In genomic region chr9:136903041-136903554, GRCh38 we compare ENCODE assay signal across 9 cellular contexts. TPM values are rescaled to one million over a fixed set of nuclear protein-coding genes. Genes with fewer than 3 reads are reported as not detected.
DNase-seq lines count a peak whose midpoint lies in the region; ATAC-seq and TF ChIP-seq lines count a peak whose summit lies in the region.
"Had no signal": no experiment of that assay in that cellular context is flagged by ENCODE, and none has a peak within 500 bp of the region (broad histone marks: within the 10 kb centered on the region; RNA-seq: fewer than 3 reads in every experiment).

No MANE protein-coding gene starts in this region.

- no peak for ATAC-seq in foreskin keratinocyte
- ATAC-seq in WTC11: no peak
- ATAC-seq in GM18873 (IDR thresholded peaks at IDR 0.05; ENCODE audit: low FRiP score, unreplicated experiment): no peak

- peak overlapping the region; percentile 96 for H3K27ac ChIP-seq in CD4-positive, alpha-beta memory T cell (ENCODE audit: low read depth, low read length)
- H3K27ac ChIP-seq in SJSA1: peak overlapping the region; percentile 78; the same call in 1 of the 2 replicates
- H3K27ac ChIP-seq in foreskin keratinocyte: peak overlapping the region; percentile 96
- H3K27ac ChIP-seq in prostate gland: peak overlapping the region; percentile 77 to 78
- H3K27ac ChIP-seq in substantia nigra (ENCODE audit: low read depth, low read length, poor library complexity, severe bottlenecking): no peak overlapping the region

- intact Hi-C loops in CD4-positive, alpha-beta memory T cell (cut with micrococcal nuclease): loop anchor here (2.0 to 5.0 kb wide), 2 partner anchors 36 to 42 kb away; partner anchors contain the start of genes C8G, EDF1 and FBXW5
- intact Hi-C loops in prostate gland (cut with DNase I): no loop called here

- TF ChIP-seq POLR2A in prostate gland (IDR thresholded peaks at IDR 0.05): no peak

- H3K9me3 Mint-ChIP-seq in CD4-positive, alpha-beta memory T cell: no peaks in the 10 kb centered on the region
- H3K9me3 Mint-ChIP-seq in WTC11: no peaks in the 10 kb centered on the region

- H3K27me3 ChIP-seq in CD4-positive, alpha-beta memory T cell (ENCODE audit: insufficient read depth, low read length): no peaks in the 10 kb centered on the region
- H3K27me3 ChIP-seq in SJSA1 (replicated peaks): no peaks in the 10 kb centered on the region
- H3K27me3 ChIP-seq in foreskin keratinocyte: no peaks in the 10 kb centered on the region
- no peaks in the 10 kb centered on the region for H3K27me3 ChIP-seq in prostate gland (replicated peaks; ENCODE audit: insufficient read depth)

- no peaks in the 10 kb centered on the region for H3K9me3 ChIP-seq in CD4-positive, alpha-beta memory T cell (ENCODE audit: control insufficient read depth in 1 of 2, low read length in 2 of 2)
- no peaks in the 10 kb centered on the region for H3K9me3 ChIP-seq in SJSA1 (replicated peaks)
- H3K9me3 ChIP-seq in prostate gland: no peaks in the 10 kb centered on the region

- 47% methylated on average over 12 of the region's 12 CpGs for WGBS in prostate gland

- H3K4me1 Mint-ChIP-seq in CD4-positive, alpha-beta memory T cell: peaks cover 27 to 56% (median 38%) of the 10 kb centered on the region in 4 donors
- H3K4me1 Mint-ChIP-seq in WTC11: no peaks in the 10 kb centered on the region

- no peaks in the 10 kb centered on the region for H3K27me3 Mint-ChIP-seq in CD4-positive, alpha-beta memory T cell
- no peaks in the 10 kb centered on the region for H3K27me3 Mint-ChIP-seq in WTC11 (ENCODE audit: low read depth)

- no peak overlapping the region for H3K4me3 ChIP-seq in CD4-positive, alpha-beta memory T cell (ENCODE audit: low read length in 2 of 2)
- H3K4me3 ChIP-seq in SJSA1: no peak overlapping the region
- H3K4me3 ChIP-seq in prostate gland: no peak overlapping the region

- peak overlapping the region; percentile 98 to 100 (median 99) for H3K27ac Mint-ChIP-seq in CD4-positive, alpha-beta memory T cell
- H3K27ac Mint-ChIP-seq in WTC11: no peak overlapping the region

- peaks cover 15% of the 10 kb centered on the region for H3K36me3 ChIP-seq in CD4-positive, alpha-beta memory T cell (ENCODE audit: insufficient read depth, low read length)
- peaks cover 77% of the 10 kb centered on the region for H3K36me3 ChIP-seq in SJSA1
- no peaks in the 10 kb centered on the region for H3K36me3 ChIP-seq in prostate gland

- peaks cover 23 to 42% of the 10 kb centered on the region in 2 donors for H3K36me3 Mint-ChIP-seq in CD4-positive, alpha-beta memory T cell
- peaks cover 43% of the 10 kb centered on the region for H3K36me3 Mint-ChIP-seq in WTC11

- TF ChIP-seq CTCF in foreskin keratinocyte (conservative IDR thresholded peaks at IDR 0.05): no peak
- no peak for TF ChIP-seq CTCF in prostate gland (IDR thresholded peaks at IDR 0.05)
- TF ChIP-seq CTCF in WTC11 (IDR thresholded peaks at IDR 0.05): no peak

- DNase-seq in CD4-positive, alpha-beta memory T cell: peak in 3 of 5 donors; percentile 33 to 52 (median 38)
- DNase-seq in SJSA1 (ENCODE audit: low read depth in 1 of 2, low spot score in 2 of 2) (no peak), foreskin keratinocyte (no peak), prostate gland (ENCODE audit: low spot score) (no peak), WTC11 (ENCODE audit: low spot score) (no peak), substantia nigra (lab: John Stamatoyannopoulos, UW) (no peak), DMS153 (lab: John Stamatoyannopoulos, UW) (no peak)

- CTCF ChIA-PET in CD4-positive, alpha-beta memory T cell (lab: Charles Lee; ENCODE audit: partially characterized antibody): interaction anchor here (0.7 to 5.3 kb wide), 6 partner anchors 21 to 143 kb away, joined by 3 to 29 read pairs (median 3); partner anchors contain the start of gene AJM1
- CTCF ChIA-PET in WTC11 (lab: Charles Lee): no interaction called here

- peaks cover 41% of the 10 kb centered on the region for H3K4me1 ChIP-seq in CD4-positive, alpha-beta memory T cell (ENCODE audit: insufficient read depth, low read length)
- H3K4me1 ChIP-seq in SJSA1 (replicated peaks): peaks cover 32% of the 10 kb centered on the region
- H3K4me1 ChIP-seq in foreskin keratinocyte: peaks cover 18% of the 10 kb centered on the region
- H3K4me1 ChIP-seq in prostate gland (replicated peaks): peaks cover 7% of the 10 kb centered on the region

- POLR2A ChIA-PET in CD4-positive, alpha-beta memory T cell (lab: Charles Lee; ENCODE audit: partially characterized antibody): interaction anchor here (0.6 to 2.9 kb wide), 12 partner anchors 10 to 183 kb away, joined by 3 to 39 read pairs (median 4); partner anchors contain the start of genes CLIC3, EDF1, FBXW5 and MAN1B1
- POLR2A ChIA-PET in WTC11 (lab: Charles Lee): no interaction called here

- H3K4me3 Mint-ChIP-seq in CD4-positive, alpha-beta memory T cell: peak overlapping the region in 7 of 8 donors; percentile 17 to 84 (median 65)
- H3K4me3 Mint-ChIP-seq in WTC11: no peak overlapping the region

TF ChIP-seq in WTC11, 78 proteins besides CTCF, POLR2A, EP300 and RAD21 (continues in another document):
- TF ChIP-seq, protein P1, sequence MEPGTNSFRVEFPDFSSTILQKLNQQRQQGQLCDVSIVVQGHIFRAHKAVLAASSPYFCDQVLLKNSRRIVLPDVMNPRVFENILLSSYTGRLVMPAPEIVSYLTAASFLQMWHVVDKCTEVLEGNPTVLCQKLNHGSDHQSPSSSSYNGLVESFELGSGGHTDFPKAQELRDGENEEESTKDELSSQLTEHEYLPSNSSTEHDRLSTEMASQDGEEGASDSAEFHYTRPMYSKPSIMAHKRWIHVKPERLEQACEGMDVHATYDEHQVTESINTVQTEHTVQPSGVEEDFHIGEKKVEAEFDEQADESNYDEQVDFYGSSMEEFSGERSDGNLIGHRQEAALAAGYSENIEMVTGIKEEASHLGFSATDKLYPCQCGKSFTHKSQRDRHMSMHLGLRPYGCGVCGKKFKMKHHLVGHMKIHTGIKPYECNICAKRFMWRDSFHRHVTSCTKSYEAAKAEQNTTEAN (CRISPR knock-in tag; IDR thresholded peaks at IDR 0.05): no peak
- TF ChIP-seq, protein P2, sequence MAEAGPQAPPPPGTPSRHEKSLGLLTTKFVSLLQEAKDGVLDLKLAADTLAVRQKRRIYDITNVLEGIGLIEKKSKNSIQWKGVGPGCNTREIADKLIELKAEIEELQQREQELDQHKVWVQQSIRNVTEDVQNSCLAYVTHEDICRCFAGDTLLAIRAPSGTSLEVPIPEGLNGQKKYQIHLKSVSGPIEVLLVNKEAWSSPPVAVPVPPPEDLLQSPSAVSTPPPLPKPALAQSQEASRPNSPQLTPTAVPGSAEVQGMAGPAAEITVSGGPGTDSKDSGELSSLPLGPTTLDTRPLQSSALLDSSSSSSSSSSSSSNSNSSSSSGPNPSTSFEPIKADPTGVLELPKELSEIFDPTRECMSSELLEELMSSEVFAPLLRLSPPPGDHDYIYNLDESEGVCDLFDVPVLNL (CRISPR knock-in tag; IDR thresholded peaks at IDR 0.05; ENCODE audit: borderline replicate concordance, low read depth): no peak
- TF ChIP-seq, protein P3, sequence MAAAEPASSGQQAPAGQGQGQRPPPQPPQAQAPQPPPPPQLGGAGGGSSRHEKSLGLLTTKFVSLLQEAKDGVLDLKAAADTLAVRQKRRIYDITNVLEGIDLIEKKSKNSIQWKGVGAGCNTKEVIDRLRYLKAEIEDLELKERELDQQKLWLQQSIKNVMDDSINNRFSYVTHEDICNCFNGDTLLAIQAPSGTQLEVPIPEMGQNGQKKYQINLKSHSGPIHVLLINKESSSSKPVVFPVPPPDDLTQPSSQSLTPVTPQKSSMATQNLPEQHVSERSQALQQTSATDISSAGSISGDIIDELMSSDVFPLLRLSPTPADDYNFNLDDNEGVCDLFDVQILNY (CRISPR knock-in tag; IDR thresholded peaks at IDR 0.05): no peak
- TF ChIP-seq NR3C1 (CRISPR knock-in tag; conservative IDR thresholded peaks at IDR 0.05; ENCODE audit: low read depth): no peak

RNA-seq across cellular contexts. Expression of gene TRAF2, which starts 16.8 kb away (rescaled TPM):
- total RNA-seq in CD4-positive, alpha-beta memory T cell: 10 to 100 TPM; 40.2 to 43.2 TPM
- 10 to 100 TPM; 11.1 to 25.2 TPM for polyA plus RNA-seq in CD4-positive, alpha-beta memory T cell
- total RNA-seq in SJSA1 (2014; rRNA removed; shearing (Covaris generic)): 11.3 and 17.1 TPM in 2 replicates
- total RNA-seq in foreskin keratinocyte (22.4 and 27.0 TPM in 2 replicates), prostate gland (10 to 100 TPM; 23.6 to 24.2 TPM), WTC11 (2021) (55.0 to 62.5 TPM (median 61.3 TPM) in 3 replicates)
- 22.3 and 26.7 TPM in 2 replicates for polyA plus RNA-seq in foreskin keratinocyte

RNA-seq across cellular contexts. Expression of gene EDF1, which starts 37.0 kb away (rescaled TPM):
- 100 to 1,000 TPM; 284 to 298 TPM for total RNA-seq in CD4-positive, alpha-beta memory T cell
- polyA plus RNA-seq in CD4-positive, alpha-beta memory T cell: 100 to 1,000 TPM; 273 to 357 TPM
- 266 and 387 TPM in 2 replicates for total RNA-seq in SJSA1 (2014; rRNA removed; shearing (Covaris generic))
- 382 TPM in 2 replicates for total RNA-seq in foreskin keratinocyte
- polyA plus RNA-seq in foreskin keratinocyte: 506 and 584 TPM in 2 replicates
- 100 to 1,000 TPM; 399 to 528 TPM for total RNA-seq in prostate gland
- total RNA-seq in WTC11 (2021): 312 to 334 TPM (median 328 TPM) in 3 replicates

RNA-seq across cellular contexts. Expression of gene FBXW5, which starts 41.4 kb away (rescaled TPM):
- 100 to 1,000 TPM; 122 to 123 TPM for total RNA-seq in CD4-positive, alpha-beta memory T cell
- 100 to 1,000 TPM in 1 of 2 donors, 10 to 100 TPM in 1; 98.6 to 160 TPM for polyA plus RNA-seq in CD4-positive, alpha-beta memory T cell
- total RNA-seq in SJSA1 (2014; rRNA removed; shearing (Covaris generic)): 89.0 and 93.8 TPM in 2 replicates
- total RNA-seq in foreskin keratinocyte: 86.5 and 86.6 TPM in 2 replicates
- polyA plus RNA-seq in foreskin keratinocyte: 77.8 and 78.1 TPM in 2 replicates
- total RNA-seq in prostate gland: 100 to 1,000 TPM; 199 to 304 TPM
- 58.2 to 70.5 TPM (median 63.9 TPM) in 3 replicates for total RNA-seq in WTC11 (2021)

RNA-seq across cellular contexts. Expression of gene C8G, which starts 41.9 kb away (rescaled TPM):
- 1 to 10 TPM; 2.2 TPM for total RNA-seq in CD4-positive, alpha-beta memory T cell
- under 1 TPM in 1 of 2 donors, not detected in 1; 0.60 TPM for polyA plus RNA-seq in CD4-positive, alpha-beta memory T cell
- total RNA-seq in SJSA1 (2014; rRNA removed; shearing (Covaris generic)): not detected in 2 replicates
- 0.25 and 0.65 TPM in 2 replicates for total RNA-seq in foreskin keratinocyte
- 0.28 TPM in 1 of 2 replicates, not detected in the other for polyA plus RNA-seq in foreskin keratinocyte
- not detected for total RNA-seq in prostate gland
- 0.85 to 1.7 TPM (median 1.5 TPM) in 3 replicates for total RNA-seq in WTC11 (2021)

RNA-seq across cellular contexts. Expression of gene LCN12, which starts 49.0 kb away (rescaled TPM):
- 1 to 10 TPM in 1 of 2 experiments, under 1 TPM in 1; 0.72 to 1.4 TPM for total RNA-seq in CD4-positive, alpha-beta memory T cell
- polyA plus RNA-seq in CD4-positive, alpha-beta memory T cell: not detected
- not detected in 2 replicates for total RNA-seq in SJSA1 (2014; rRNA removed; shearing (Covaris generic))
- total RNA-seq in foreskin keratinocyte (0.31 TPM in 1 of 2 replicates, not detected in the other), prostate gland (10 to 100 TPM in 1 of 2 donors, 1 to 10 TPM in 1; 4.1 to 13.7 TPM), WTC11 (2021) (1.9 to 4.7 TPM (median 3.4 TPM) in 3 replicates)
- polyA plus RNA-seq in foreskin keratinocyte: 0.15 and 0.16 TPM in 2 replicates
- total RNA-seq: SK-MEL-5 had no signal

Comparison
In these comparisons a context has a peak if more than half of its experiments do, and no peak if none do; other contexts are left out.
1. DNase-seq: peak in CD4-positive, alpha-beta memory T cell (3 of 5); none in SJSA1 (0 of 2), foreskin keratinocyte (0 of 2), prostate gland (single experiment), WTC11 (single experiment), substantia nigra (0 of 49) and DMS153 (single experiment).